ENCODE assay signal across 8 cellular contexts in genomic region chr19:6100284-6100915, GRCh38. TPM values are rescaled to one million over a fixed set of nuclear protein-coding genes. Genes with fewer than 3 reads are reported as not detected.
A peak's percentile ranks its signal among the peaks of the same experiment; 100 is the strongest.
DNase-seq lines count a peak whose midpoint lies in the region; ATAC-seq and TF ChIP-seq lines count a peak whose summit lies in the region.

No MANE protein-coding gene starts in this region.

- TF ChIP-seq EP300 in gastroesophageal sphincter (IDR thresholded peaks at IDR 0.05): no peak

- peaks cover 26 to 94% (median 61%) of the 10 kb centered on the region in 3 donors for H3K4me1 ChIP-seq in gastroesophageal sphincter

- peak overlapping the region; percentile 72 to 97 (median 92) for H3K27ac ChIP-seq in gastroesophageal sphincter

- ATAC-seq in GM18505 (IDR thresholded peaks at IDR 0.05; ENCODE audit: unreplicated experiment): no peak
- ATAC-seq in activated CD4-positive, CD25-positive, alpha-beta regulatory T cell treated with anti-CD3 and anti-CD28 coated beads, Interleukin-2, amount 50 U/mL, for 24 hours: peak; percentile 48 to 51
- no peak for ATAC-seq in gastroesophageal sphincter
- ATAC-seq in GM21381 (IDR thresholded peaks at IDR 0.05; ENCODE audit: unreplicated experiment): no peak
- ATAC-seq in GM18502 (IDR thresholded peaks at IDR 0.05; ENCODE audit: poor library complexity, unreplicated experiment): no peak

- no peak for TF ChIP-seq CTCF in gastroesophageal sphincter (IDR thresholded peaks at IDR 0.05)

- H3K27me3 ChIP-seq in gastroesophageal sphincter: no peaks in the 10 kb centered on the region

- 47 to 60% methylated on average over 13 to 16 of the region's 16 CpGs for WGBS in gastroesophageal sphincter (ENCODE audit: low coverage in 1 of 2), 2 donors

- peak overlapping the region in 1 of 2 donors; percentile 6 for H3K4me3 ChIP-seq in gastroesophageal sphincter

- peak; percentile 44 for DNase-seq in stimulated activated CD4-positive, alpha-beta T cell treated with anti-CD3 and anti-CD28 coated beads, Interleukin-4, amount 100 ng/mL, for 24 hours
- DNase-seq in amygdala (lab: John Stamatoyannopoulos, UW): no peak
- no peak for DNase-seq in NCI-H226

- peak; percentile 50 for TF ChIP-seq POLR2A in GM18505 (IDR thresholded peaks at IDR 0.05; ENCODE audit: borderline replicate concordance, extremely low read depth, insufficient read depth, insufficient read length)
- no peak for TF ChIP-seq POLR2A in gastroesophageal sphincter (IDR thresholded peaks at IDR 0.05)

- no peaks in the 10 kb centered on the region for H3K36me3 ChIP-seq in gastroesophageal sphincter

- H3K9me3 ChIP-seq in gastroesophageal sphincter: no peaks in the 10 kb centered on the region

RNA-seq across cellular contexts. Expression of gene RFX2, which starts 9.9 kb away (rescaled TPM):
- total RNA-seq in gastroesophageal sphincter: 10 to 100 TPM; 18.7 to 49.1 (median 37.6) TPM

RNA-seq across cellular contexts. Expression of gene ACSBG2, which starts 35.1 kb away (rescaled TPM):
- total RNA-seq in gastroesophageal sphincter: 1 to 10 TPM in 2 of 4 donors, under 1 TPM in 1, not detected in 1; 0.47 to 2.0 (median 1.6) TPM

Comparison
In these comparisons a context has a peak if more than half of its experiments do, and no peak if none do; other contexts are left out.
1. ATAC-seq: peak in activated CD4-positive, CD25-positive, alpha-beta regulatory T cell treated with anti-CD3 and anti-CD28 coated beads, Interleukin-2, amount 50 U/mL, for 24 hours (2 of 2); none in GM18505 (single experiment), gastroesophageal sphincter (single experiment), GM21381 (single experiment) and GM18502 (single experiment).